Comparison of ENCODE assay signal across 8 cellular contexts in the genomic region with DNA sequence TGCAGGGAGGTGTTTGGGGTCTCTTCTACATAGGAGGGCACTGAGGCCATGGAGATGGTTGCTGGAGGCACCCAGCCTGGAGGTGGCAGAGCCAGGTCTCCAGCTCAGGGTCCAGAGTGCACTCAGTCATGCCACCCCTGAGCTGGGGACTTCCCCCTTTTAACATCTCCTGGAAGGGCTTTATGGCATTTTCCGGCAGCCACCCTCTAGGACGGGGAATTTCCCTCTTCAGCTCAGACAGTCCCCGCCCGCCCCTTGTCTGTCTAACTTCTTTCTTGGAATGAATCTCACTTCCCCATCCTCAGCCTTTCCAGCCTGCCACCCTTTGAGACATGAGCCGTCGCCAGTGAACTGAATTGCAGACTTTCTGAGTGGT. TPM values are rescaled to one million over a fixed set of nuclear protein-coding genes. Genes with fewer than 3 reads are reported as not detected.
A peak's percentile ranks its signal among the peaks of the same experiment; 100 is the strongest.
DNase-seq lines count a peak whose midpoint lies in the region; ATAC-seq and TF ChIP-seq lines count a peak whose summit lies in the region.

No MANE protein-coding gene starts in this region.

- POLR2A ChIA-PET in A673 (lab: Charles Lee; ENCODE audit: low non-redundant PET), result no interaction called here

- BruUV-seq in A673 (replicated peaks; lab: Mats Ljungman, UMichigan), result no TSS peak

- WGBS in right cardiac atrium, result 46% methylated on average over 6 of the region's 6 CpGs
- 6 to 18% methylated on average over 6 of the region's 6 CpGs for WGBS in upper lobe of left lung, 2 donors
- no CpG with 5 or more reads among the region's 6 CpGs for WGBS in mesendoderm (ENCODE audit: extremely low coverage, insufficient coverage, low lambda C conversion rate)

- H3K4ac ChIP-seq in mesendoderm (ENCODE audit: low read depth, low read length), result no peak overlapping the region

- TF ChIP-seq CTCF in upper lobe of left lung (IDR thresholded peaks at IDR 0.05), result no peak
- TF ChIP-seq CTCF in A673 (conservative IDR thresholded peaks at IDR 0.05; ENCODE audit: low read depth, low read length), result no peak

- H3K4me2 ChIP-seq in mesendoderm (ENCODE audit: low read length), result no peak overlapping the region

- H2BK5ac ChIP-seq in mesendoderm (ENCODE audit: low read length), result no peak overlapping the region

- peaks cover 20% of the 10 kb centered on the region for H3K4me1 ChIP-seq in right cardiac atrium (ENCODE audit: control insufficient read depth, insufficient read depth, low read length)
- H3K4me1 ChIP-seq in upper lobe of left lung, result peaks cover 6 to 31% (median 14%) of the 10 kb centered on the region in 4 donors
- peaks cover 1% of the 10 kb centered on the region for H3K4me1 ChIP-seq in mesendoderm (ENCODE audit: control insufficient read depth, low read depth, low read length)
- no peaks in the 10 kb centered on the region for H3K4me1 ChIP-seq in A673 (ENCODE audit: insufficient read depth, low read length, poor library complexity, severe bottlenecking)

- no peak overlapping the region for H3K56ac ChIP-seq in mesendoderm (ENCODE audit: low read length)

- no peak overlapping the region for H2AK5ac ChIP-seq in mesendoderm (ENCODE audit: low read length)

- TF ChIP-seq POLR2A in upper lobe of left lung (IDR thresholded peaks at IDR 0.05), result no peak

- intact Hi-C loops in right cardiac atrium (cut with DNase I), result loop anchor here in 1 of 4 donors (5.0 kb wide), 1 partner anchor 131 kb away; no protein-coding TSS in a partner anchor
- intact Hi-C loops in A673 (cut with micrococcal nuclease; ENCODE audit: unreplicated experiment), result no loop called here

- H3K79me2 ChIP-seq in mesendoderm (ENCODE audit: control insufficient read depth, insufficient read depth, low read length), result no peaks in the 10 kb centered on the region

- H3K79me1 ChIP-seq in mesendoderm (ENCODE audit: low read length), result no peaks in the 10 kb centered on the region

- H4K8ac ChIP-seq in mesendoderm (ENCODE audit: low read depth, low read length), result no peak overlapping the region

- TF ChIP-seq EP300 in upper lobe of left lung (IDR thresholded peaks at IDR 0.05), result no peak

- no peak overlapping the region for H2BK15ac ChIP-seq in mesendoderm (replicated peaks; ENCODE audit: low read depth)

- no peak overlapping the region for H4K5ac ChIP-seq in mesendoderm (ENCODE audit: low read length)

- H3K23ac ChIP-seq in mesendoderm (ENCODE audit: low read length), result no peak overlapping the region

- ATAC-seq in GM21390 (IDR thresholded peaks at IDR 0.05; ENCODE audit: unreplicated experiment), result peak; percentile 77
- ATAC-seq in right cardiac atrium, result peak; percentile 6 to 14
- ATAC-seq in upper lobe of left lung (ENCODE audit: low FRiP score in 2 of 2), result peak; percentile 39 to 73

- no peak overlapping the region for H2BK120ac ChIP-seq in mesendoderm (ENCODE audit: low read depth, low read length)

- no peak overlapping the region for H3K9ac ChIP-seq in mesendoderm (ENCODE audit: low read length)

- H3K9me3 ChIP-seq in right cardiac atrium (ENCODE audit: control insufficient read depth, low read length) (no peaks in the 10 kb centered on the region), upper lobe of left lung (no peaks in the 10 kb centered on the region), A673 (ENCODE audit: low read depth, low read length, poor library complexity, severe bottlenecking) (no peaks in the 10 kb centered on the region)

- H3K4me3 ChIP-seq in right cardiac atrium (ENCODE audit: low read length) (no peak overlapping the region), upper lobe of left lung (no peak overlapping the region), mesendoderm (ENCODE audit: low read length) (no peak overlapping the region), A673 (ENCODE audit: low read depth, low read length, poor library complexity, severe bottlenecking) (no peak overlapping the region)

- H3K27ac ChIP-seq in right cardiac atrium (ENCODE audit: low read length) (peak overlapping the region; percentile 3), upper lobe of left lung (no peak overlapping the region), mesendoderm (ENCODE audit: low read depth, low read length) (no peak overlapping the region), A673 (ENCODE audit: low read depth, low read length, poor library complexity, severe bottlenecking) (no peak overlapping the region)

- H3K36me3 ChIP-seq in upper lobe of left lung, result no peaks in the 10 kb centered on the region
- no peaks in the 10 kb centered on the region for H3K36me3 ChIP-seq in mesendoderm (ENCODE audit: control insufficient read depth, insufficient read depth, low read length)
- H3K36me3 ChIP-seq in A673 (ENCODE audit: insufficient read depth, low read length, poor library complexity, severe bottlenecking), result no peaks in the 10 kb centered on the region

- CTCF ChIA-PET in A673 (lab: Charles Lee), result no interaction called here

- H3K27me3 ChIP-seq in right cardiac atrium (ENCODE audit: control insufficient read depth, insufficient read depth) (no peaks in the 10 kb centered on the region), upper lobe of left lung (no peaks in the 10 kb centered on the region), mesendoderm (ENCODE audit: insufficient read depth, low read length, poor library complexity) (no peaks in the 10 kb centered on the region), A673 (replicated peaks; ENCODE audit: insufficient read depth, low read depth, low read length, poor library complexity) (peaks cover 4% of the 10 kb centered on the region)

- no peak overlapping the region for H3K18ac ChIP-seq in mesendoderm (ENCODE audit: low read length)

- DNase-seq in CD1c-positive myeloid dendritic cell (ENCODE audit: extremely low spot score) (peak; percentile 96), NOMO-1 (lab: John Stamatoyannopoulos, UW; ENCODE audit: unreplicated experiment in 2 of 2) (peak; percentile 62 to 72), right cardiac atrium (peak; percentile 66 to 82 (median 78)), upper lobe of left lung (peak in 1 of 2 donors; percentile 71), mesendoderm (no peak), A673 (ENCODE audit: low spot score) (no peak), AML-193 (lab: John Stamatoyannopoulos, UW) (no peak)

RNA-seq across cellular contexts. Expression of gene COL15A1, which starts 49.9 kb away (rescaled TPM):
- total RNA-seq in right cardiac atrium (10 to 100 TPM; 34.7 to 87.1 (median 63.5) TPM), upper lobe of left lung (10 to 100 TPM in 1 of 6 donors, 1 to 10 TPM in 5; 1.0 to 17.9 (median 2.7) TPM), A673 (2021) (0.04 TPM in 1 of 2 replicates, not detected in the other)
- polyA plus RNA-seq in right cardiac atrium, result 22.5 TPM
- 0.22 TPM for polyA plus RNA-seq in mesendoderm (2013, experiment 1 of 2)
- polyA plus RNA-seq in mesendoderm (2013, experiment 2 of 2), result 0.32 TPM

Comparison
In these comparisons a context has a peak if more than half of its experiments do, and no peak if none do; other contexts are left out.
1. DNase-seq: peak in CD1c-positive myeloid dendritic cell (single experiment), NOMO-1 (2 of 2) and right cardiac atrium (3 of 3); none in mesendoderm (single experiment), A673 (single experiment) and AML-193 (0 of 2).
2. ATAC-seq: peak in every context shown above with its lines; median percentile 77 in GM21390; 56 in upper lobe of left lung; 10 in right cardiac atrium.